1 cellular context compared by ENCODE assay signal in genomic region chr12:12696562-12697383, GRCh38.
TF ChIP-seq lines count a peak whose summit lies in the region.

No MANE protein-coding gene starts in this region.

TF ChIP-seq in GM23338, 12 proteins besides CTCF, POLR2A, EP300 and RAD21 (continued from another document):
- no peak for TF ChIP-seq ZNF462 (CRISPR knock-in tag; IDR thresholded peaks at IDR 0.05)
